Comparison of ENCODE assay signal across 1 cellular context in the genomic region with DNA sequence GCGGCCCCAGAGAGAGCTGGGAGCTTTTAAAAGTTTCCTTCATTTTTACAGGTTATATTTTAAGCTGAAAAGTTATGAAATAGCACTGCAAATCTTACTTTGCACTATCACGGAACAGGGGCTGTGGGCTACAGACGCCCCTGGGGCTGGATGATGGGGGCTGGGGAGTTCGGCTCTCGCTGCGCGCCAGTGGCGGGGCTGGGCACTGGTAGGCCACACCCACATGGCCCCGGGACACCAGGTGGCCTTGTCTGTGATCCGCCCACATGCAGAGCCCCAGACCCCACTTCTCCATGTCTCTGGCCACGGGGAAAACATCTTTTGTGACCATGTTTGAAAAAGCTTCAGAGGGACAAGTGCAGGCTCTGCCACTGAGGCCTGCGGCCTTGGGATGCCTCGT.
TF ChIP-seq lines count a peak whose summit lies in the region.

No MANE protein-coding gene starts in this region.

TF ChIP-seq in GM23338, 12 proteins besides CTCF, POLR2A, EP300 and RAD21 (continued from another document):
- TF ChIP-seq, protein P1, sequence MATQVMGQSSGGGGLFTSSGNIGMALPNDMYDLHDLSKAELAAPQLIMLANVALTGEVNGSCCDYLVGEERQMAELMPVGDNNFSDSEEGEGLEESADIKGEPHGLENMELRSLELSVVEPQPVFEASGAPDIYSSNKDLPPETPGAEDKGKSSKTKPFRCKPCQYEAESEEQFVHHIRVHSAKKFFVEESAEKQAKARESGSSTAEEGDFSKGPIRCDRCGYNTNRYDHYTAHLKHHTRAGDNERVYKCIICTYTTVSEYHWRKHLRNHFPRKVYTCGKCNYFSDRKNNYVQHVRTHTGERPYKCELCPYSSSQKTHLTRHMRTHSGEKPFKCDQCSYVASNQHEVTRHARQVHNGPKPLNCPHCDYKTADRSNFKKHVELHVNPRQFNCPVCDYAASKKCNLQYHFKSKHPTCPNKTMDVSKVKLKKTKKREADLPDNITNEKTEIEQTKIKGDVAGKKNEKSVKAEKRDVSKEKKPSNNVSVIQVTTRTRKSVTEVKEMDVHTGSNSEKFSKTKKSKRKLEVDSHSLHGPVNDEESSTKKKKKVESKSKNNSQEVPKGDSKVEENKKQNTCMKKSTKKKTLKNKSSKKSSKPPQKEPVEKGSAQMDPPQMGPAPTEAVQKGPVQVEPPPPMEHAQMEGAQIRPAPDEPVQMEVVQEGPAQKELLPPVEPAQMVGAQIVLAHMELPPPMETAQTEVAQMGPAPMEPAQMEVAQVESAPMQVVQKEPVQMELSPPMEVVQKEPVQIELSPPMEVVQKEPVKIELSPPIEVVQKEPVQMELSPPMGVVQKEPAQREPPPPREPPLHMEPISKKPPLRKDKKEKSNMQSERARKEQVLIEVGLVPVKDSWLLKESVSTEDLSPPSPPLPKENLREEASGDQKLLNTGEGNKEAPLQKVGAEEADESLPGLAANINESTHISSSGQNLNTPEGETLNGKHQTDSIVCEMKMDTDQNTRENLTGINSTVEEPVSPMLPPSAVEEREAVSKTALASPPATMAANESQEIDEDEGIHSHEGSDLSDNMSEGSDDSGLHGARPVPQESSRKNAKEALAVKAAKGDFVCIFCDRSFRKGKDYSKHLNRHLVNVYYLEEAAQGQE (IDR thresholded peaks at IDR 0.05; ENCODE audit: unreplicated experiment) = no peak
- TF ChIP-seq POLR2AphosphoS5 (IDR thresholded peaks at IDR 0.05; ENCODE audit: low read depth) (no peak), CREB1 (CRISPR knock-in tag; IDR thresholded peaks at IDR 0.05; ENCODE audit: low read depth) (no peak), STAT1 (IDR thresholded peaks at IDR 0.05; ENCODE audit: unreplicated experiment) (no peak), ZNF114 (CRISPR knock-in tag; IDR thresholded peaks at IDR 0.05) (no peak), JUNB (IDR thresholded peaks at IDR 0.05; ENCODE audit: unreplicated experiment) (no peak)
- TF ChIP-seq, protein P2, sequence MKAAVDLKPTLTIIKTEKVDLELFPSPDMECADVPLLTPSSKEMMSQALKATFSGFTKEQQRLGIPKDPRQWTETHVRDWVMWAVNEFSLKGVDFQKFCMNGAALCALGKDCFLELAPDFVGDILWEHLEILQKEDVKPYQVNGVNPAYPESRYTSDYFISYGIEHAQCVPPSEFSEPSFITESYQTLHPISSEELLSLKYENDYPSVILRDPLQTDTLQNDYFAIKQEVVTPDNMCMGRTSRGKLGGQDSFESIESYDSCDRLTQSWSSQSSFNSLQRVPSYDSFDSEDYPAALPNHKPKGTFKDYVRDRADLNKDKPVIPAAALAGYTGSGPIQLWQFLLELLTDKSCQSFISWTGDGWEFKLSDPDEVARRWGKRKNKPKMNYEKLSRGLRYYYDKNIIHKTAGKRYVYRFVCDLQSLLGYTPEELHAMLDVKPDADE (IDR thresholded peaks at IDR 0.05) = no peak
